8 cellular contexts compared by ENCODE assay signal in the genomic region with DNA sequence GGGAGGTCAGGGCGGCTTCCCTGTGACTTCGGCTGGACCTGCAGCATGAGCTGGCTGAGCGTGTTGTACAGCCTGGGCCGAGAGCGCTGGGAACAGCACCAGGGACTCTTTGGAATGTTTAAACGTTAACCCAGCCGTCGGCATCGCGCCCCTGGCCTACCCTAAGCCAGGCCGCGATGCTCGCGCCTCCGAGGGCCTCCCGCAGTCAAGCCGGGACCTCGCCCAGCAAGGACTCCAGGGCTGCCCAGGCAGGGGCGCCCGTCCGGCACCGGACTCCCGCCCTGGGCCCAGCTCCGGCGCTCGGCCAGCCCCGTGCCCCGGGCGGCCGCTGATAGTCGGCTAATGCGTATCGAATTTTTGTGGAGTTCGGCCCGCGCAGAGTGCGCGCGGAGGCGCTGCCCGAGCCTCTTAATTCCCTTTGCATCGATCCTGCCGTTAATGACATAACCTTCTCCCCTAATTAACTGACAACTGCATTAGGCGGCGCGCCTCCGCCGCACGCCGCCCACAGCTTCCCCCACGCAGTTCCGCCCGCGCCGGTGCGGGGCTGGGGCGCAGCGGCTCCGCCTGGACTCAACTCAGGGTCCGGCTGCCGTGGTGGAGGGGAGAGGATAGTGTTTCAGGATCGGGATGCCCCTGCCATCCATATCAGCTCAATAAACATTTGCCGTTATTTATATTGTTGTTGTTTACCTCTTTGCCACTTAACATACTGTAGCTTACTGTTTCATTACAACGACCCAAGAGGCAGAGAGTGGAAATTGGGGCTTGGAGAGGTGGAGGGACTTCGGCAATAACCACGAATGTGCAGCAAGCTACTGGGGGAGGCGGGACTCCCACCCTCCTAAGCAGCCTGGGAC. TPM values are rescaled to one million over a fixed set of nuclear protein-coding genes. Genes with fewer than 3 reads are reported as not detected.
A peak's percentile ranks its signal among the peaks of the same experiment; 100 is the strongest.
DNase-seq lines count a peak whose midpoint lies in the region; ATAC-seq, FAIRE-seq and TF ChIP-seq lines count a peak whose summit lies in the region.

No MANE protein-coding gene starts in this region.

- TF ChIP-seq CTCF in fibroblast of villous mesenchyme (IDR thresholded peaks at IDR 0.05; ENCODE audit: insufficient read depth, low read depth, low read length): no peak
- no peak for TF ChIP-seq CTCF in nephron progenitor cell (IDR thresholded peaks at IDR 0.05)

- H3K9me3 Mint-ChIP-seq in nephron progenitor cell: peaks cover 15% of the 10 kb centered on the region

- DNase-seq in NCI-H748 (lab: John Stamatoyannopoulos, UW; ENCODE audit: unreplicated experiment) (peak; percentile 68), NCI-H748 treated with DMSO at 0.1 percent for 48 hours (lab: John Stamatoyannopoulos, UW) (no peak), UCSD-AML1 (lab: John Stamatoyannopoulos, UW; ENCODE audit: unreplicated experiment) (peak; percentile 17), fibroblast of villous mesenchyme (ENCODE audit: low read depth) (no peak), nephron progenitor cell (peak; percentile 60), H54 (ENCODE audit: insufficient read length, low spot score) (no peak), putamen (ENCODE audit: low spot score) (no peak)

- H3K4me1 Mint-ChIP-seq in nephron progenitor cell: peaks cover 55% of the 10 kb centered on the region

- FAIRE-seq in H54 (lab: Jason Lieb, UNC): no peak

- no peak for TF ChIP-seq POLR2A in H54 (IDR thresholded peaks at IDR 0.05; ENCODE audit: low read depth, low read length)

- peak overlapping the region; percentile 72 for H3K4me3 Mint-ChIP-seq in nephron progenitor cell

- H3K36me3 Mint-ChIP-seq in nephron progenitor cell (ENCODE audit: low read depth): no peaks in the 10 kb centered on the region

- ATAC-seq in GM21447 (IDR thresholded peaks at IDR 0.05; ENCODE audit: unreplicated experiment): no peak

- peak overlapping the region; percentile 44 for H3K4me3 ChIP-seq in fibroblast of villous mesenchyme (ENCODE audit: low read depth, low read length)

- no peak overlapping the region for H3K27ac Mint-ChIP-seq in nephron progenitor cell

- H3K27me3 Mint-ChIP-seq in nephron progenitor cell (ENCODE audit: low read depth, poor library complexity): peaks cover 57% of the 10 kb centered on the region

RNA-seq across cellular contexts. Expression of a gene that starts 28.8 kb away (rescaled TPM):
- 25.4 and 40.2 TPM in 2 replicates for total RNA-seq in fibroblast of villous mesenchyme

RNA-seq across cellular contexts. Expression of a gene that starts 32.5 kb away (rescaled TPM):
- total RNA-seq in fibroblast of villous mesenchyme: not detected in 2 replicates

Comparison
In these comparisons a context has a peak if more than half of its experiments do, and no peak if none do; other contexts are left out.
1. DNase-seq: peak in NCI-H748 (single experiment), UCSD-AML1 (single experiment) and nephron progenitor cell (single experiment); none in NCI-H748 treated with DMSO at 0.1 percent for 48 hours (single experiment), fibroblast of villous mesenchyme (single experiment), H54 (single experiment) and putamen (single experiment).